ENCODE assay signal across 24 cellular contexts in the genomic region with DNA sequence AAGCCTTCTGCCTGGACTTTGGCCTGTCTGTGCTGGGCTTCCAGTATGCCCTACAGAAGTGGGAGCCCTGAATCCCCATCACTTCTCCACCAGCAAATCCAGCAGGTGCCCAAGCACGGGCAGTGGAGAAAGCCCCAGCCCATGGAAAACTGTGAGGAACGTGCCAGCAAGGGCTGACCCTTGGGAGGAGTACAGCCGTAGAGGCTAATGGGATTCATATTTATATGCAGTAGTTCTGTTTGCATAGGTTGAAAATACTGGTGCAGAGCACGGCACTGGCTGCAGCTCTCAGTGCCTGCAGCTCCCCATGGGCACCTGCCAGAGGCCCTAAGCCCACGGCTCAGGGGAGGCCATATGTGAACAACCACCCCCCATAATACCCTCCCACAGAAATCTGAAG.
"Had no signal": no experiment of that assay in that cellular context is flagged by ENCODE, and none has a peak within 500 bp of the region (broad histone marks: within the 10 kb centered on the region; RNA-seq: fewer than 3 reads in every experiment).

No MANE protein-coding gene starts in this region.

- H3K27me3 Mint-ChIP-seq: dendritic cell treated with granulocyte-macrophage colony-stimulating factor and Interleukin-4, amounts not matched to agents 40 ng/mL and 50 ng/mL, for 4 days; naive thymus-derived CD4-positive, alpha-beta T cell; stimulated activated naive B cell treated with anti-CD40 and anti-IgM and Interleukin-4, amounts not matched to agents 10 μg/mL and 1 μg/mL and 100 μg/mL, for 72 hours; stimulated activated naive CD8-positive, alpha-beta T cell treated with anti-CD3 and anti-CD28 coated beads, Interleukin-15, Interleukin-2, amounts not matched to agents 100 ng/mL and 50 ng/mL, for 24 hours had no signal

- H3K4me1 ChIP-seq: gastrocnemius medialis, left lung, neural progenitor cell, prostate gland, tibial nerve, upper lobe of right lung, uterus had no signal

- H3K4me3 Mint-ChIP-seq: dendritic cell treated with granulocyte-macrophage colony-stimulating factor and Interleukin-4, amounts not matched to agents 40 ng/mL and 50 ng/mL, for 4 days; endodermal cell; naive thymus-derived CD4-positive, alpha-beta T cell; nephron; neural progenitor cell; stimulated activated naive B cell treated with anti-CD40 and anti-IgM and Interleukin-4, amounts not matched to agents 10 μg/mL and 1 μg/mL and 100 μg/mL, for 72 hours; stimulated activated naive CD8-positive, alpha-beta T cell treated with anti-CD3 and anti-CD28 coated beads, Interleukin-15, Interleukin-2, amounts not matched to agents 100 ng/mL and 50 ng/mL, for 24 hours had no signal

- H3K9ac ChIP-seq: neural progenitor cell had no signal

- H3K27me3 ChIP-seq: gastrocnemius medialis, left lung, neural progenitor cell, tibial nerve, upper lobe of right lung, uterus had no signal

- H3K27ac Mint-ChIP-seq: dendritic cell treated with granulocyte-macrophage colony-stimulating factor and Interleukin-4, amounts not matched to agents 40 ng/mL and 50 ng/mL, for 4 days; endodermal cell; naive thymus-derived CD4-positive, alpha-beta T cell; nephron; stimulated activated naive B cell treated with anti-CD40 and anti-IgM and Interleukin-4, amounts not matched to agents 10 μg/mL and 1 μg/mL and 100 μg/mL, for 72 hours; stimulated activated naive CD8-positive, alpha-beta T cell treated with anti-CD3 and anti-CD28 coated beads, Interleukin-15, Interleukin-2, amounts not matched to agents 100 ng/mL and 50 ng/mL, for 24 hours had no signal

- ATAC-seq: esophagus mucosa; gastrocnemius medialis; left lung; naive thymus-derived CD4-positive, alpha-beta T cell; right cardiac atrium; stimulated activated naive B cell treated with anti-CD40 and anti-IgM and Interleukin-4, amounts not matched to agents 10 μg/mL and 1 μg/mL and 100 μg/mL, for 72 hours; upper lobe of right lung had no signal

- H3K36me3 ChIP-seq: uterus had no signal

- H2AFZ ChIP-seq: neural progenitor cell had no signal

- H3K4me2 ChIP-seq: neural progenitor cell had no signal

- H3K4me1 Mint-ChIP-seq: naive thymus-derived CD4-positive, alpha-beta T cell; nephron had no signal

- H3K27ac ChIP-seq: epithelial cell of prostate, gastrocnemius medialis, left lung, neural progenitor cell, prostate gland, skin epidermis, thoracic aorta, tibial nerve, upper lobe of right lung, uterus had no signal

- H3K4me3 ChIP-seq: gastrocnemius medialis, left lung, neural progenitor cell, prostate gland, skin epidermis, thoracic aorta, tibial nerve, upper lobe of right lung, uterus had no signal

- DNase-seq: effector CD8-positive, alpha-beta T cell; endodermal cell; foreskin fibroblast; gastrocnemius medialis; mesenchymal stem cell; midbrain; naive thymus-derived CD4-positive, alpha-beta T cell; right cardiac atrium; stimulated activated CD4-positive, alpha-beta T cell treated with anti-CD3 and anti-CD28 coated beads, Interleukin-15, amount 100 ng/mL, for 24 hours; stimulated activated CD4-positive, alpha-beta T cell treated with anti-CD3 and anti-CD28 coated beads, Interleukin-2, amount 100 ng/mL, for 48 hours; stimulated activated naive B cell treated with anti-CD40 and anti-IgM and Interleukin-4, amounts not matched to agents 10 μg/mL and 1 μg/mL and 100 μg/mL, for 72 hours; upper lobe of right lung; uterus had no signal

- H3K9me3 ChIP-seq: gastrocnemius medialis, prostate gland had no signal
